ENCODE assay signal across 8 cellular contexts in the genomic region with DNA sequence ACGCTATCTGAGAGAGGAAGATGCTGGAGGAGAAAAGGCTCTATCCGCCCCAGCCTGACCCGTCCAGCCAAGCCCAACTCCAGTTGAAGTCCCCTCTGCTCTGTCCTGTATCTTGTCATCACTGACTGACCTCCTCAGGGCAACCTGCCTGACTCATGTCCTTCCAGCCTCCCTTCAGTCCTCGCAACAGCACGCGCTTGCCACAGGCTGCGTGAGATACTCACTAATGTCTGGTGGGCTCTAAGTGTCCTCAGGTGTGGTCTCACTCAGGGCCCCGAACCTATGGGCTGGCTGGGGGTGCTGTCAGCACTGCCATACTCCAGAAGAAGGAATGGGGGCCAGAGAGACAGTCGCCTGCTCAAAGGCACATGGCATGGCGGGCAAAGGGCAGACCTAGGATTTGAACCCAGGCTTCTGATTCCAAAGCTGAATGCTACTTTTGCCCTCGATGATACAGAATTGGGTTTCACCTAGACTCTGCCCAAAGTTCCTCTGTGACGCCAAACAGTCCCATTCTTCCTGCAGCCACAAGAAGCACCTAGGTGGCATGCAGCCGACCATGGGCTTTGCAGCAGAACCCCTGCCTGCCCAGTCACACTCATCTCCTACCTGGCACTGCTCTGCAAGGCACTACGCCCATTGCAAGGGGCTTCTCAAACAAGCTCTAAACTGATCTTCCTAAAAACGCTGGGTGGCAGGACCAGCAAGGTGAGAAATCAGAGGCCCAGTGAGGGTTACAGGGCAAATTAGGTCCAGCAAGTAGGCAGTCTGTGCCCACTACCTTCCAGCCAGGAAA. TPM values are rescaled to one million over a fixed set of nuclear protein-coding genes. Genes with fewer than 3 reads are reported as not detected.
DNase-seq lines count a peak whose midpoint lies in the region; ATAC-seq, FAIRE-seq and TF ChIP-seq lines count a peak whose summit lies in the region.
"Had no signal": no experiment of that assay in that cellular context is flagged by ENCODE, and none has a peak within 500 bp of the region (broad histone marks: within the 10 kb centered on the region; RNA-seq: fewer than 3 reads in every experiment).

No MANE protein-coding gene starts in this region.

- no peaks in the 10 kb centered on the region for H3K9me2 ChIP-seq in Karpas-422 (replicated peaks; ENCODE audit: insufficient read depth, low read length)

- peaks cover 24% of the 10 kb centered on the region; the same call in 1 of the 2 replicates for H4K20me1 ChIP-seq in Karpas-422 (ENCODE audit: insufficient read depth, low read depth, low read length)

- peaks cover 93% of the 10 kb centered on the region for H3K4me1 ChIP-seq in Karpas-422 (ENCODE audit: low read length)
- peaks cover 97% of the 10 kb centered on the region for H3K4me1 ChIP-seq in lower lobe of right lung
- peaks cover 5% of the 10 kb centered on the region; the same call in 1 of the 2 replicates for H3K4me1 ChIP-seq in BE2C

- no peak for ATAC-seq in lower lobe of right lung
- no peak for ATAC-seq in stimulated activated naive B cell treated with anti-CD40 and anti-IgM and Interleukin-4, amounts not matched to agents 10 μg/mL and 1 μg/mL and 100 μg/mL, for 72 hours (replicated peaks)

- H3K36me3 Mint-ChIP-seq in stimulated activated naive B cell treated with anti-CD40 and anti-IgM and Interleukin-4, amounts not matched to agents 10 μg/mL and 1 μg/mL and 100 μg/mL, for 72 hours: peaks cover 6 to 36% of the 10 kb centered on the region in 2 donors

- H3K4me2 ChIP-seq in Karpas-422 (ENCODE audit: low read depth, low read length, poor library complexity, severe bottlenecking): peak overlapping the region; percentile 1

- H3K9me3 Mint-ChIP-seq in stimulated activated naive B cell treated with anti-CD40 and anti-IgM and Interleukin-4, amounts not matched to agents 10 μg/mL and 1 μg/mL and 100 μg/mL, for 72 hours: no peaks in the 10 kb centered on the region

- H3K36me3 ChIP-seq in Karpas-422 (ENCODE audit: insufficient read depth, low read length): peaks cover 16% of the 10 kb centered on the region; the same call in 1 of the 2 replicates
- H3K36me3 ChIP-seq in lower lobe of right lung: no peaks in the 10 kb centered on the region
- peaks cover 7% of the 10 kb centered on the region for H3K36me3 ChIP-seq in BE2C

- H3K27me3 Mint-ChIP-seq in stimulated activated naive B cell treated with anti-CD40 and anti-IgM and Interleukin-4, amounts not matched to agents 10 μg/mL and 1 μg/mL and 100 μg/mL, for 72 hours: no peaks in the 10 kb centered on the region

- H3K27ac ChIP-seq in Karpas-422 (ENCODE audit: low read length): peak overlapping the region; percentile 95
- H3K27ac ChIP-seq in angular gyrus (ENCODE audit: low read depth, low read length): peak overlapping the region; percentile 84
- H3K27ac ChIP-seq in lower lobe of right lung: peak overlapping the region; percentile 64

- TF ChIP-seq CTCF in lower lobe of right lung (IDR thresholded peaks at IDR 0.05): no peak
- no peak for TF ChIP-seq CTCF in BE2C (IDR thresholded peaks at IDR 0.05; ENCODE audit: low read depth, low read length)

- no peaks in the 10 kb centered on the region for H3K27me3 ChIP-seq in Karpas-422 (ENCODE audit: low read length)
- no peaks in the 10 kb centered on the region for H3K27me3 ChIP-seq in lower lobe of right lung (ENCODE audit: low read depth)
- no peaks in the 10 kb centered on the region for H3K27me3 ChIP-seq in BE2C

- H3K4me1 Mint-ChIP-seq in stimulated activated naive B cell treated with anti-CD40 and anti-IgM and Interleukin-4, amounts not matched to agents 10 μg/mL and 1 μg/mL and 100 μg/mL, for 72 hours: peaks cover 80 to 96% of the 10 kb centered on the region in 2 donors

- no peaks in the 10 kb centered on the region for H3K9me3 ChIP-seq in Karpas-422 (ENCODE audit: low read length)
- no peaks in the 10 kb centered on the region for H3K9me3 ChIP-seq in lower lobe of right lung
- H3K9me3 ChIP-seq in BE2C: no peaks in the 10 kb centered on the region

- no peak overlapping the region for H2AFZ ChIP-seq in Karpas-422 (ENCODE audit: low read length)

- DNase-seq in Karpas-422 (no peak), lower lobe of right lung (no peak), NCI-H2107 (lab: John Stamatoyannopoulos, UW) (no peak), BE2C (no peak), HTR-8/SVneo (ENCODE audit: insufficient read length, low spot score) (no peak)
- no peak for DNase-seq in stimulated activated naive B cell treated with anti-CD40 and anti-IgM and Interleukin-4, amounts not matched to agents 10 μg/mL and 1 μg/mL and 100 μg/mL, for 72 hours
- DNase-seq: NCI-H69 had no signal

- H3K79me2 ChIP-seq in Karpas-422 (ENCODE audit: low read length): peaks cover 100% of the 10 kb centered on the region

- H3K4me3 Mint-ChIP-seq in stimulated activated naive B cell treated with anti-CD40 and anti-IgM and Interleukin-4, amounts not matched to agents 10 μg/mL and 1 μg/mL and 100 μg/mL, for 72 hours: peak overlapping the region in 1 of 2 donors; percentile 2

- intact Hi-C loops in lower lobe of right lung (cut with DNase I): no loop called here

- peak overlapping the region; percentile 65 for H3K27ac Mint-ChIP-seq in stimulated activated naive B cell treated with anti-CD40 and anti-IgM and Interleukin-4, amounts not matched to agents 10 μg/mL and 1 μg/mL and 100 μg/mL, for 72 hours

- H3K9ac ChIP-seq in Karpas-422 (ENCODE audit: low read length): peak overlapping the region; percentile 96; the same call in 1 of the 2 replicates

- no peak for FAIRE-seq in HTR-8/SVneo (lab: Jason Lieb, UNC)

- H3K4me3 ChIP-seq in Karpas-422 (ENCODE audit: low read length): no peak overlapping the region
- no peak overlapping the region for H3K4me3 ChIP-seq in lower lobe of right lung
- no peak overlapping the region for H3K4me3 ChIP-seq in BE2C (ENCODE audit: low read depth, low read length)

RNA-seq across cellular contexts. Expression of gene FAM53B, which starts 8.5 kb away (rescaled TPM):
- total RNA-seq in Karpas-422 (2014; rRNA removed; shearing (Covaris generic); ENCODE audit: low replicate concordance): 72.5 and 148 TPM in 2 replicates
- total RNA-seq in lower lobe of right lung: 40.7 TPM
- polyA plus RNA-seq in BE2C (2012; ENCODE audit: insufficient read depth, insufficient read length, low read depth): 22.9 TPM

RNA-seq across cellular contexts. Expression of gene EEF1AKMT2, which starts 56.0 kb away (rescaled TPM):
- total RNA-seq in Karpas-422 (2014; rRNA removed; shearing (Covaris generic); ENCODE audit: low replicate concordance): 24.9 and 38.3 TPM in 2 replicates
- total RNA-seq in lower lobe of right lung: 14.1 TPM
- polyA plus RNA-seq in BE2C (2012; ENCODE audit: insufficient read depth, insufficient read length, low read depth): 9.7 TPM
